Comparison of ENCODE assay signal across 16 cellular contexts in genomic region chr9:18542837-18543405, GRCh38.
DNase-seq lines count a peak whose midpoint lies in the region; ATAC-seq and TF ChIP-seq lines count a peak whose summit lies in the region.
"Had no signal": no experiment of that assay in that cellular context is flagged by ENCODE, and none has a peak within 500 bp of the region (broad histone marks: within the 10 kb centered on the region; RNA-seq: fewer than 3 reads in every experiment).

No MANE protein-coding gene starts in this region.

- H3K4me2 ChIP-seq in PC-3 (ENCODE audit: low read length) (peak overlapping the region; percentile 43), skeletal muscle satellite cell (ENCODE audit: low read length) (peak overlapping the region; percentile 63)

- H3K9me3 ChIP-seq in PC-3 (ENCODE audit: low read length) (no peaks in the 10 kb centered on the region), skeletal muscle satellite cell (replicated peaks; ENCODE audit: low read length) (no peaks in the 10 kb centered on the region)
- H3K9me3 ChIP-seq: BE2C, pancreas, sigmoid colon had no signal

- no peaks in the 10 kb centered on the region for H3K9me3 Mint-ChIP-seq in activated naive CD8-positive, alpha-beta T cell treated with anti-CD3 and anti-CD28 coated beads for 36 hours
- H3K9me3 Mint-ChIP-seq: activated CD4-positive, alpha-beta T cell treated with anti-CD3 and anti-CD28 coated beads, Interleukin-2, amount 10 ng/mL, durations not matched to agents 7 days and 5 days had no signal

- ATAC-seq in PC-3 (peak; percentile 33; the same call in 1 of the 2 replicates), HG03108 (IDR thresholded peaks at IDR 0.05; ENCODE audit: unreplicated experiment) (no peak), left cardiac atrium (no peak)
- ATAC-seq: HepG2, pancreas had no signal

- H3K9ac ChIP-seq in PC-3 (ENCODE audit: low read length) (peak overlapping the region; percentile 58), skeletal muscle satellite cell (ENCODE audit: low read depth, low read length) (peak overlapping the region; percentile 74)

- CTCF ChIA-PET in PC-3 (lab: Charles Lee), result no interaction called here

- no peaks in the 10 kb centered on the region for H3K27me3 Mint-ChIP-seq in activated naive CD8-positive, alpha-beta T cell treated with anti-CD3 and anti-CD28 coated beads for 36 hours
- H3K27me3 Mint-ChIP-seq: activated CD4-positive, alpha-beta T cell treated with anti-CD3 and anti-CD28 coated beads, Interleukin-2, amount 10 ng/mL, durations not matched to agents 7 days and 5 days had no signal

- no peak for TF ChIP-seq CTCF in PC-3 (conservative IDR thresholded peaks at IDR 0.05; ENCODE audit: low read depth, low read length)

- DNase-seq in ELR (ENCODE audit: low read depth), result peak; percentile 67
- peak; percentile 12 for DNase-seq in PC-3
- peak; percentile 45 for DNase-seq in fibroblast of gingiva (ENCODE audit: low read depth)
- no peak for DNase-seq in activated naive CD8-positive, alpha-beta T cell treated with anti-CD3 and anti-CD28 coated beads for 36 hours
- no peak for DNase-seq in left cardiac atrium
- DNase-seq: activated CD4-positive, alpha-beta T cell treated with anti-CD3 and anti-CD28 coated beads, Interleukin-2, amount 10 ng/mL, durations not matched to agents 7 days and 5 days; activated gamma-delta T cell; MV-4-11; NCI-H187 treated with DMSO at 0.1 percent for 48 hours; NCI-H446 treated with DMSO at 0.1 percent for 48 hours; pancreas; sigmoid colon had no signal

- no peaks in the 10 kb centered on the region for H3K79me2 ChIP-seq in PC-3 (ENCODE audit: low read length)

- no peak overlapping the region for H3K27ac Mint-ChIP-seq in activated naive CD8-positive, alpha-beta T cell treated with anti-CD3 and anti-CD28 coated beads for 36 hours
- H3K27ac Mint-ChIP-seq: activated CD4-positive, alpha-beta T cell treated with anti-CD3 and anti-CD28 coated beads, Interleukin-2, amount 10 ng/mL, durations not matched to agents 7 days and 5 days had no signal

- no peaks in the 10 kb centered on the region for H3K4me1 Mint-ChIP-seq in activated naive CD8-positive, alpha-beta T cell treated with anti-CD3 and anti-CD28 coated beads for 36 hours
- H3K4me1 Mint-ChIP-seq: activated CD4-positive, alpha-beta T cell treated with anti-CD3 and anti-CD28 coated beads, Interleukin-2, amount 10 ng/mL, durations not matched to agents 7 days and 5 days had no signal

- no peak overlapping the region for H3K4me3 ChIP-seq in PC-3 (ENCODE audit: low read length)
- peak overlapping the region; percentile 8 for H3K4me3 ChIP-seq in skeletal muscle satellite cell (ENCODE audit: low read length)
- H3K4me3 ChIP-seq: pancreas, sigmoid colon had no signal

- H3K4me3 Mint-ChIP-seq in activated naive CD8-positive, alpha-beta T cell treated with anti-CD3 and anti-CD28 coated beads for 36 hours, result no peak overlapping the region
- H3K4me3 Mint-ChIP-seq: activated CD4-positive, alpha-beta T cell treated with anti-CD3 and anti-CD28 coated beads, Interleukin-2, amount 10 ng/mL, durations not matched to agents 7 days and 5 days had no signal

- intact Hi-C loops in PC-3 (cut with micrococcal nuclease) (loop anchor here (5.0 to 10.0 kb wide), 4 partner anchors 51 to 288 kb away; no protein-coding TSS in a partner anchor), left cardiac atrium (cut with DNase I) (no loop called here)

- H4K20me1 ChIP-seq in PC-3 (ENCODE audit: low read length), result no peaks in the 10 kb centered on the region

- H3K27me3 ChIP-seq in PC-3 (ENCODE audit: low read length), result no peaks in the 10 kb centered on the region
- no peaks in the 10 kb centered on the region for H3K27me3 ChIP-seq in skeletal muscle satellite cell (ENCODE audit: control insufficient read depth, insufficient read depth, low read length)
- H3K27me3 ChIP-seq: BE2C, pancreas, sigmoid colon had no signal

- POLR2A ChIA-PET in PC-3 (lab: Charles Lee; ENCODE audit: unreplicated experiment), result no interaction called here

- no peaks in the 10 kb centered on the region for H3K36me3 Mint-ChIP-seq in activated naive CD8-positive, alpha-beta T cell treated with anti-CD3 and anti-CD28 coated beads for 36 hours

- no TSS peak for BruUV-seq in PC-3 (replicated peaks; lab: Mats Ljungman, UMichigan)

- no peaks in the 10 kb centered on the region for H3F3A ChIP-seq in PC-3 (ENCODE audit: low read length, unreplicated experiment)

- H3K9me2 ChIP-seq in PC-3 (replicated peaks; ENCODE audit: low read length), result no peaks in the 10 kb centered on the region

- H2AFZ ChIP-seq in PC-3 (ENCODE audit: low read length), result no peak overlapping the region

- H3K27ac ChIP-seq in PC-3 (ENCODE audit: low read length), result peak overlapping the region; percentile 95
- H3K27ac ChIP-seq: pancreas had no signal

- no peaks in the 10 kb centered on the region for H3K36me3 ChIP-seq in PC-3 (ENCODE audit: low read depth, low read length)
- peaks cover 30% of the 10 kb centered on the region for H3K36me3 ChIP-seq in skeletal muscle satellite cell (ENCODE audit: insufficient read depth, low read length)
- H3K36me3 ChIP-seq: BE2C, pancreas, sigmoid colon had no signal

- H3K4me1 ChIP-seq in PC-3 (ENCODE audit: insufficient read depth, low read length) (peaks cover 34% of the 10 kb centered on the region), skeletal muscle satellite cell (ENCODE audit: control insufficient read depth, insufficient read depth, low read length) (peaks cover 48% of the 10 kb centered on the region)
- H3K4me1 ChIP-seq: BE2C, pancreas had no signal

Comparison
In these comparisons a context has a peak if more than half of its experiments do, and no peak if none do; other contexts are left out.
1. DNase-seq: peak in ELR (single experiment), PC-3 (single experiment) and fibroblast of gingiva (single experiment); none in activated naive CD8-positive, alpha-beta T cell treated with anti-CD3 and anti-CD28 coated beads for 36 hours (single experiment) and left cardiac atrium (single experiment).